16 cellular contexts compared by ENCODE assay signal in the genomic region with DNA sequence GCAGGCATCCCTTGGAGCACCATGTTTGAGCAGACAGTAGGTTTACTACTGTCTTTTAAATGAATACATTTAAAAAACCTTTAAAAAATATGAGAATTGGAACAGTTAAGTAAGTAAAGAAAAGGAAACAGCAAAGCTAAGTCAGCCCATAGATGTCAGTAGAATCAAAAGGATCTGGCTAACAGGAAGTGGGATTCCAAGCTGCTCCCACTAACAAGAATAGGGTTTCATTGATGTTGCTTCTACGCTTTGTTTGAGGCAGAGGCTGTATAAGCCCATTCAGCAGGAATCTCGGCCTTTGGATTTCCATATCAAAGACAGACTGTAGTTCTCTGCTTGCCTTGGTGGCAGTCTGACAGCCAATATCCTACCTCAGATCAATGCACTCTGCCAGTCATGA.
DNase-seq lines count a peak whose midpoint lies in the region; TF ChIP-seq lines count a peak whose summit lies in the region.
"Had no signal": no experiment of that assay in that cellular context is flagged by ENCODE, and none has a peak within 500 bp of the region (broad histone marks: within the 10 kb centered on the region; RNA-seq: fewer than 3 reads in every experiment).

No MANE protein-coding gene starts in this region.

- H3K4me3 Mint-ChIP-seq in nephron progenitor cell (no peak overlapping the region), progenitor cell of endocrine pancreas (ENCODE audit: low read depth) (no peak overlapping the region)
- H3K4me3 Mint-ChIP-seq: activated B cell treated with CpG ODN at 0.5 μM for 24 hours; CD8-positive, alpha-beta memory T cell; nephron had no signal

- H2BK12ac ChIP-seq in neuronal stem cell (ENCODE audit: low read length), result no peak overlapping the region

- peaks cover 3 to 9% of the 10 kb centered on the region in 2 donors for H3K4me1 ChIP-seq in neuronal stem cell (ENCODE audit: control insufficient read depth in 2 of 2, insufficient read depth in 1 of 2, low read depth in 1 of 2, low read length in 2 of 2)
- H3K4me1 ChIP-seq: heart right ventricle had no signal

- H3K4me3 ChIP-seq in neuronal stem cell (ENCODE audit: low read length in 2 of 2), result peak overlapping the region in 1 of 2 donors; percentile 28
- H3K4me3 ChIP-seq: cardiac muscle cell, heart right ventricle, skin epidermis had no signal

- H2AFZ ChIP-seq in neuronal stem cell (ENCODE audit: low read length), result peak overlapping the region; percentile 30

- H3K18ac ChIP-seq in neuronal stem cell (ENCODE audit: low read length), result no peak overlapping the region

- no peaks in the 10 kb centered on the region for H3K79me1 ChIP-seq in neuronal stem cell (ENCODE audit: low read depth, low read length)

- H2BK15ac ChIP-seq in neuronal stem cell (ENCODE audit: low read length), result no peak overlapping the region

- TF ChIP-seq CTCF in nephron progenitor cell (IDR thresholded peaks at IDR 0.05) (no peak), progenitor cell of endocrine pancreas (IDR thresholded peaks at IDR 0.05; ENCODE audit: unreplicated experiment) (no peak)

- DNase-seq in ELF-1 (ENCODE audit: low read depth, low spot score), result peak; percentile 67
- peak; percentile 2 for DNase-seq in NCI-H69 (lab: John Stamatoyannopoulos, UW)
- peak; percentile 2 for DNase-seq in fibroblast of gingiva (ENCODE audit: low read depth)
- peak; percentile 48 for DNase-seq in neuronal stem cell (ENCODE audit: low spot score)
- DNase-seq in hippocampal formation (lab: John Stamatoyannopoulos, UW), result no peak
- DNase-seq in HT-29 (ENCODE audit: low spot score), result no peak
- DNase-seq in nephron progenitor cell, result no peak
- DNase-seq in progenitor cell of endocrine pancreas (ENCODE audit: low spot score, unreplicated experiment), result no peak
- DNase-seq: activated B cell treated with CpG ODN at 0.5 μM for 24 hours; activated naive CD4-positive, alpha-beta T cell treated with anti-CD3 and anti-CD28 coated beads, Interleukin-2, amount 50 U/mL, for 16 hours; CD8-positive, alpha-beta memory T cell; heart right ventricle had no signal

- no peaks in the 10 kb centered on the region for H3K27me3 ChIP-seq in neuronal stem cell (ENCODE audit: control insufficient read depth in 3 of 3, insufficient read depth in 3 of 3, low read depth in 1 of 3, low read length in 3 of 3)
- H3K27me3 ChIP-seq: cardiac muscle cell had no signal

- no peak overlapping the region for H4K91ac ChIP-seq in neuronal stem cell (ENCODE audit: low read depth, low read length, poor library complexity)

- no peak overlapping the region for H3K9ac ChIP-seq in neuronal stem cell (ENCODE audit: low read depth, low read length, poor library complexity)

- H3K36me3 ChIP-seq in neuronal stem cell (replicated peaks in 1 of 2; ENCODE audit: control insufficient read depth in 2 of 2, insufficient read depth in 2 of 2, low read length in 2 of 2), result no peaks in the 10 kb centered on the region
- H3K36me3 ChIP-seq: cardiac muscle cell, heart right ventricle had no signal

- H3K27ac Mint-ChIP-seq in nephron progenitor cell (no peak overlapping the region), progenitor cell of endocrine pancreas (no peak overlapping the region)
- H3K27ac Mint-ChIP-seq: activated B cell treated with CpG ODN at 0.5 μM for 24 hours; CD8-positive, alpha-beta memory T cell; nephron had no signal

- H3K36me3 Mint-ChIP-seq in nephron progenitor cell (ENCODE audit: low read depth), result peaks cover 17% of the 10 kb centered on the region
- peaks cover 8% of the 10 kb centered on the region for H3K36me3 Mint-ChIP-seq in progenitor cell of endocrine pancreas (ENCODE audit: insufficient read depth)
- H3K36me3 Mint-ChIP-seq: CD8-positive, alpha-beta memory T cell had no signal

- no peak overlapping the region for H3K4me2 ChIP-seq in neuronal stem cell (ENCODE audit: insufficient read depth, low read length, poor library complexity, severe bottlenecking)

- no peak overlapping the region for H3K14ac ChIP-seq in neuronal stem cell (ENCODE audit: low read length)

- H3K9me3 ChIP-seq in neuronal stem cell (replicated peaks in 1 of 2; ENCODE audit: control insufficient read depth in 2 of 2, insufficient read depth in 1 of 2, low read depth in 1 of 2, low read length in 2 of 2), result peaks cover 5 to 33% of the 10 kb centered on the region in 2 donors

- H3K27me3 Mint-ChIP-seq in nephron progenitor cell (ENCODE audit: low read depth, poor library complexity) (peaks cover 4% of the 10 kb centered on the region), progenitor cell of endocrine pancreas (no peaks in the 10 kb centered on the region)

- H3K27ac ChIP-seq in neuronal stem cell (replicated peaks; ENCODE audit: low read length), result peak overlapping the region; percentile 53
- H3K27ac ChIP-seq: cardiac muscle cell, heart right ventricle, HL-60, skin epidermis had no signal

- H2BK120ac ChIP-seq in neuronal stem cell (ENCODE audit: low read depth, low read length), result no peak overlapping the region

- H3K4me1 Mint-ChIP-seq in nephron progenitor cell (peaks cover 7% of the 10 kb centered on the region), progenitor cell of endocrine pancreas (ENCODE audit: low read depth) (peaks cover 3% of the 10 kb centered on the region)
- H3K4me1 Mint-ChIP-seq: activated B cell treated with CpG ODN at 0.5 μM for 24 hours; CD8-positive, alpha-beta memory T cell; nephron had no signal

- no peak overlapping the region for H3K4ac ChIP-seq in neuronal stem cell (ENCODE audit: low read length)

- no CpG with 5 or more reads among the region's 2 CpGs for WGBS in neuronal stem cell (ENCODE audit: extremely low coverage in 2 of 2, insufficient read length in 2 of 2, insufficient replicate concordance in 1 of 2), 2 donors

- no peak overlapping the region for H3K23ac ChIP-seq in neuronal stem cell (ENCODE audit: low read depth, low read length, poor library complexity)

- H3K9me3 Mint-ChIP-seq in nephron progenitor cell (peaks cover 33% of the 10 kb centered on the region), progenitor cell of endocrine pancreas (ENCODE audit: low read depth) (peaks cover 17% of the 10 kb centered on the region)

- H4K8ac ChIP-seq in neuronal stem cell (ENCODE audit: low read depth, low read length), result no peak overlapping the region

- H2AK5ac ChIP-seq in neuronal stem cell (ENCODE audit: low read depth, low read length), result no peak overlapping the region

- H2BK5ac ChIP-seq in neuronal stem cell (ENCODE audit: low read length), result no peak overlapping the region

Comparison
In these comparisons a context has a peak if more than half of its experiments do, and no peak if none do; other contexts are left out.
1. DNase-seq: peak in ELF-1 (single experiment), NCI-H69 (single experiment), fibroblast of gingiva (single experiment) and neuronal stem cell (single experiment); none in hippocampal formation (0 of 2), HT-29 (single experiment), nephron progenitor cell (single experiment) and progenitor cell of endocrine pancreas (single experiment).